ENCODE assay signal across 24 cellular contexts in the genomic region with DNA sequence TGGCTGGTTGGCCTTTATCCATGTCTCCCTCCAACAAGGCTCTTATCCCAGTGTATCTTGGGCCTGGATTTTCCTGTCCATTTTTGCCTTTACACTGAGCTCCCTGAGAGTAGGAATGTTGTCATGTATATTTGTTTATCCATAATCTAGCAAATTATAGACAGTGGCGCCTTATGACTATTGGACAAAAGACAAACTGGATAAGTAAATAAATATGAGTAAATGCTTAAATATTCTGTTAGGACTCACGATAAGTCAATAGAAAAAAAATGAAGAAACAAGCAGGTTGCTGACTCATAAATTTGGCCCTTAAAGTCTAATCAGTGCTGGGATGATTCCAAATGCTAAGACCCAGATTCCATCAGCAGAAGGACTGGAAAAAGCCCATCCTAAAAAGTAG. TPM values are rescaled to one million over a fixed set of nuclear protein-coding genes. Genes with fewer than 3 reads are reported as not detected.
"Had no signal": no experiment of that assay in that cellular context is flagged by ENCODE, and none has a peak within 500 bp of the region (broad histone marks: within the 10 kb centered on the region; RNA-seq: fewer than 3 reads in every experiment).

No MANE protein-coding gene starts in this region.

- H3K4me1 ChIP-seq: foreskin keratinocyte, sigmoid colon had no signal

- H3K4me3 ChIP-seq: sigmoid colon, smooth muscle cell, vagina had no signal

- H3K27ac ChIP-seq: foreskin keratinocyte, sigmoid colon, vagina had no signal

- H3K4me2 ChIP-seq: smooth muscle cell had no signal

- DNase-seq: activated CD4-positive, alpha-beta T cell treated with anti-CD3 and anti-CD28 coated beads for 1 hour; activated CD8-positive, alpha-beta memory T cell treated with anti-CD3 and anti-CD28 coated beads for 24 hours; activated CD8-positive, alpha-beta memory T cell treated with anti-CD3 and anti-CD28 coated beads, Interleukin-2, amount 50 U/mL, for 4 hours; activated T-cell treated with anti-CD3 and anti-CD28 coated beads, Interleukin-2, amount 50 U/mL, for 24 hours; aorta; central memory CD4-positive, alpha-beta T cell; dermis blood vessel endothelial cell; effector CD8-positive, alpha-beta T cell; erythroblast; foreskin keratinocyte; left colon; retina; sigmoid colon; stimulated activated CD4-positive, alpha-beta T cell treated with anti-CD3 and anti-CD28 coated beads, Interleukin-15, amount 100 ng/mL, for 24 hours; stimulated activated naive B cell treated with anti-CD40 and anti-IgM and Interleukin-4, amounts not matched to agents 10 μg/mL and 1 μg/mL and 100 μg/mL, for 72 hours; trophoblast cell had no signal

- ATAC-seq: activated naive CD4-positive, alpha-beta T cell treated with anti-CD3 and anti-CD28 coated beads, Interleukin-2, amount 50 U/mL, for 72 hours; activated T-helper 17 cell treated with anti-CD3 and anti-CD28 coated beads, Interleukin-2, amount 50 U/mL, for 72 hours; foreskin keratinocyte; left colon; natural killer cell treated with Interleukin-12 subunit alpha and Interleukin-12 subunit beta and Interleukin-15 and Interleukin-18, amount 100 ng/mL, for 72 hours; stimulated activated naive B cell treated with anti-CD40 and anti-IgM and Interleukin-4, amounts not matched to agents 10 μg/mL and 1 μg/mL and 100 μg/mL, for 72 hours had no signal

- H3K9me3 ChIP-seq: vagina had no signal

- H3K27me3 ChIP-seq: foreskin keratinocyte, sigmoid colon, vagina had no signal

- H3K36me3 ChIP-seq: sigmoid colon, vagina had no signal

RNA-seq across cellular contexts. Expression of gene PCSK2, which starts 55.1 kb away (rescaled TPM):
- total RNA-seq: activated naive CD4-positive, alpha-beta T cell treated with anti-CD3 and anti-CD28 coated beads, Interleukin-2, amount 50 U/mL, for 72 hours; activated T-helper 17 cell treated with anti-CD3 and anti-CD28 coated beads, Interleukin-2, amount 50 U/mL, for 72 hours; dermis blood vessel endothelial cell; foreskin keratinocyte; glomerular endothelial cell; natural killer cell treated with Interleukin-12 subunit alpha and Interleukin-12 subunit beta and Interleukin-15 and Interleukin-18, amount 100 ng/mL, for 72 hours; osteocyte; smooth muscle cell had no signal
- polyA plus RNA-seq: foreskin keratinocyte, keratinocyte, smooth muscle cell had no signal
